ENCODE assay signal across 2 cellular contexts in the genomic region with DNA sequence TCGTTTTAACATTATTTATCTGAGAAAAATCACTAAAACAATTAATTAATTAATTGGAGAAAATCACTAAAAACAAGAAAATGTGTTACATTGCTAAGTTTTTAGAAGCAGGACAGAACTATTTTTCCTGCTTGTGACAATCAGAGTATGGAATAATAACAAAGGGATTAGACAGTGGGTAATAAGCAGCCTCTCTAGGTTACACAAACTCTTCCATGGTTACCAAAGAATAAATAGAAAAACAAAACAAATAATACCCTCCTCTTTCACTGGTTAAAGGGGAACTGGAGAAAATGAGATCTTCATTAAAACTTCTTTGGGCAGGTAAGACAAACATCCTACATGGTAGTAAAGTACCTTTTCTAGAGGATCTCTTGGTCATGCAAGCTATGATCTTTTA.
TF ChIP-seq lines count a peak whose summit lies in the region.

No MANE protein-coding gene starts in this region.

TF ChIP-seq in A549, 52 proteins besides CTCF, POLR2A, EP300 and RAD21:
- TF ChIP-seq, protein P1, sequence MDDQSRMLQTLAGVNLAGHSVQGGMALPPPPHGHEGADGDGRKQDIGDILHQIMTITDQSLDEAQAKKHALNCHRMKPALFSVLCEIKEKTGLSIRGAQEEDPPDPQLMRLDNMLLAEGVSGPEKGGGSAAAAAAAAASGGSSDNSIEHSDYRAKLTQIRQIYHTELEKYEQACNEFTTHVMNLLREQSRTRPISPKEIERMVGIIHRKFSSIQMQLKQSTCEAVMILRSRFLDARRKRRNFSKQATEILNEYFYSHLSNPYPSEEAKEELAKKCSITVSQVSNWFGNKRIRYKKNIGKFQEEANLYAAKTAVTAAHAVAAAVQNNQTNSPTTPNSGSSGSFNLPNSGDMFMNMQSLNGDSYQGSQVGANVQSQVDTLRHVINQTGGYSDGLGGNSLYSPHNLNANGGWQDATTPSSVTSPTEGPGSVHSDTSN (IDR thresholded peaks at IDR 0.05): no peak
- TF ChIP-seq EHF (CRISPR knock-in tag; IDR thresholded peaks at IDR 0.05) (no peak), MAFK (IDR thresholded peaks at IDR 0.05; ENCODE audit: partially characterized antibody) (no peak), KDM5A (IDR thresholded peaks at IDR 0.05) (no peak), TFCP2L1 (CRISPR knock-in tag; IDR thresholded peaks at IDR 0.05) (no peak), MYC (IDR thresholded peaks at IDR 0.05; ENCODE audit: borderline replicate concordance, low read length) (no peak), FOXS1 (CRISPR knock-in tag; IDR thresholded peaks at IDR 0.05) (no peak), POLR2AphosphoS2 (conservative IDR thresholded peaks at IDR 0.05; ENCODE audit: low read length) (no peak), RNF2 (IDR thresholded peaks at IDR 0.05; ENCODE audit: borderline replicate concordance, low read depth) (no peak), HOXB5 (CRISPR knock-in tag; IDR thresholded peaks at IDR 0.05) (no peak), CHD2 (IDR thresholded peaks at IDR 0.05; ENCODE audit: low read length, partially characterized antibody) (no peak), HDAC2 (IDR thresholded peaks at IDR 0.05) (no peak), JUN (IDR thresholded peaks at IDR 0.05) (no peak), NPAS2 (CRISPR knock-in tag; IDR thresholded peaks at IDR 0.05; ENCODE audit: borderline replicate concordance) (no peak)
- TF ChIP-seq, protein P2, sequence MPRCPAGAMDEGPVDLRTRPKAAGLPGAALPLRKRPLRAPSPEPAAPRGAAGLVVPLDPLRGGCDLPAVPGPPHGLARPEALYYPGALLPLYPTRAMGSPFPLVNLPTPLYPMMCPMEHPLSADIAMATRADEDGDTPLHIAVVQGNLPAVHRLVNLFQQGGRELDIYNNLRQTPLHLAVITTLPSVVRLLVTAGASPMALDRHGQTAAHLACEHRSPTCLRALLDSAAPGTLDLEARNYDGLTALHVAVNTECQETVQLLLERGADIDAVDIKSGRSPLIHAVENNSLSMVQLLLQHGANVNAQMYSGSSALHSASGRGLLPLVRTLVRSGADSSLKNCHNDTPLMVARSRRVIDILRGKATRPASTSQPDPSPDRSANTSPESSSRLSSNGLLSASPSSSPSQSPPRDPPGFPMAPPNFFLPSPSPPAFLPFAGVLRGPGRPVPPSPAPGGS (IDR thresholded peaks at IDR 0.05): no peak

TF ChIP-seq in WTC11, 78 proteins besides CTCF, POLR2A, EP300 and RAD21:
- TF ChIP-seq, protein P3, sequence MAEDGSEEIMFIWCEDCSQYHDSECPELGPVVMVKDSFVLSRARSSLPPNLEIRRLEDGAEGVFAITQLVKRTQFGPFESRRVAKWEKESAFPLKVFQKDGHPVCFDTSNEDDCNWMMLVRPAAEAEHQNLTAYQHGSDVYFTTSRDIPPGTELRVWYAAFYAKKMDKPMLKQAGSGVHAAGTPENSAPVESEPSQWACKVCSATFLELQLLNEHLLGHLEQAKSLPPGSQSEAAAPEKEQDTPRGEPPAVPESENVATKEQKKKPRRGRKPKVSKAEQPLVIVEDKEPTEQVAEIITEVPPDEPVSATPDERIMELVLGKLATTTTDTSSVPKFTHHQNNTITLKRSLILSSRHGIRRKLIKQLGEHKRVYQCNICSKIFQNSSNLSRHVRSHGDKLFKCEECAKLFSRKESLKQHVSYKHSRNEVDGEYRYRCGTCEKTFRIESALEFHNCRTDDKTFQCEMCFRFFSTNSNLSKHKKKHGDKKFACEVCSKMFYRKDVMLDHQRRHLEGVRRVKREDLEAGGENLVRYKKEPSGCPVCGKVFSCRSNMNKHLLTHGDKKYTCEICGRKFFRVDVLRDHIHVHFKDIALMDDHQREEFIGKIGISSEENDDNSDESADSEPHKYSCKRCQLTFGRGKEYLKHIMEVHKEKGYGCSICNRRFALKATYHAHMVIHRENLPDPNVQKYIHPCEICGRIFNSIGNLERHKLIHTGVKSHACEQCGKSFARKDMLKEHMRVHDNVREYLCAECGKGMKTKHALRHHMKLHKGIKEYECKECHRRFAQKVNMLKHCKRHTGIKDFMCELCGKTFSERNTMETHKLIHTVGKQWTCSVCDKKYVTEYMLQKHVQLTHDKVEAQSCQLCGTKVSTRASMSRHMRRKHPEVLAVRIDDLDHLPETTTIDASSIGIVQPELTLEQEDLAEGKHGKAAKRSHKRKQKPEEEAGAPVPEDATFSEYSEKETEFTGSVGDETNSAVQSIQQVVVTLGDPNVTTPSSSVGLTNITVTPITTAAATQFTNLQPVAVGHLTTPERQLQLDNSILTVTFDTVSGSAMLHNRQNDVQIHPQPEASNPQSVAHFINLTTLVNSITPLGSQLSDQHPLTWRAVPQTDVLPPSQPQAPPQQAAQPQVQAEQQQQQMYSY (CRISPR knock-in tag; IDR thresholded peaks at IDR 0.05): no peak
- no peak for TF ChIP-seq ZNF317 (CRISPR knock-in tag; IDR thresholded peaks at IDR 0.05; ENCODE audit: borderline replicate concordance, low read depth)
- TF ChIP-seq, protein P4, sequence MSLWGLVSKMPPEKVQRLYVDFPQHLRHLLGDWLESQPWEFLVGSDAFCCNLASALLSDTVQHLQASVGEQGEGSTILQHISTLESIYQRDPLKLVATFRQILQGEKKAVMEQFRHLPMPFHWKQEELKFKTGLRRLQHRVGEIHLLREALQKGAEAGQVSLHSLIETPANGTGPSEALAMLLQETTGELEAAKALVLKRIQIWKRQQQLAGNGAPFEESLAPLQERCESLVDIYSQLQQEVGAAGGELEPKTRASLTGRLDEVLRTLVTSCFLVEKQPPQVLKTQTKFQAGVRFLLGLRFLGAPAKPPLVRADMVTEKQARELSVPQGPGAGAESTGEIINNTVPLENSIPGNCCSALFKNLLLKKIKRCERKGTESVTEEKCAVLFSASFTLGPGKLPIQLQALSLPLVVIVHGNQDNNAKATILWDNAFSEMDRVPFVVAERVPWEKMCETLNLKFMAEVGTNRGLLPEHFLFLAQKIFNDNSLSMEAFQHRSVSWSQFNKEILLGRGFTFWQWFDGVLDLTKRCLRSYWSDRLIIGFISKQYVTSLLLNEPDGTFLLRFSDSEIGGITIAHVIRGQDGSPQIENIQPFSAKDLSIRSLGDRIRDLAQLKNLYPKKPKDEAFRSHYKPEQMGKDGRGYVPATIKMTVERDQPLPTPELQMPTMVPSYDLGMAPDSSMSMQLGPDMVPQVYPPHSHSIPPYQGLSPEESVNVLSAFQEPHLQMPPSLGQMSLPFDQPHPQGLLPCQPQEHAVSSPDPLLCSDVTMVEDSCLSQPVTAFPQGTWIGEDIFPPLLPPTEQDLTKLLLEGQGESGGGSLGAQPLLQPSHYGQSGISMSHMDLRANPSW (CRISPR knock-in tag; conservative IDR thresholded peaks at IDR 0.05; ENCODE audit: low read depth): no peak
- TF ChIP-seq, protein P5, sequence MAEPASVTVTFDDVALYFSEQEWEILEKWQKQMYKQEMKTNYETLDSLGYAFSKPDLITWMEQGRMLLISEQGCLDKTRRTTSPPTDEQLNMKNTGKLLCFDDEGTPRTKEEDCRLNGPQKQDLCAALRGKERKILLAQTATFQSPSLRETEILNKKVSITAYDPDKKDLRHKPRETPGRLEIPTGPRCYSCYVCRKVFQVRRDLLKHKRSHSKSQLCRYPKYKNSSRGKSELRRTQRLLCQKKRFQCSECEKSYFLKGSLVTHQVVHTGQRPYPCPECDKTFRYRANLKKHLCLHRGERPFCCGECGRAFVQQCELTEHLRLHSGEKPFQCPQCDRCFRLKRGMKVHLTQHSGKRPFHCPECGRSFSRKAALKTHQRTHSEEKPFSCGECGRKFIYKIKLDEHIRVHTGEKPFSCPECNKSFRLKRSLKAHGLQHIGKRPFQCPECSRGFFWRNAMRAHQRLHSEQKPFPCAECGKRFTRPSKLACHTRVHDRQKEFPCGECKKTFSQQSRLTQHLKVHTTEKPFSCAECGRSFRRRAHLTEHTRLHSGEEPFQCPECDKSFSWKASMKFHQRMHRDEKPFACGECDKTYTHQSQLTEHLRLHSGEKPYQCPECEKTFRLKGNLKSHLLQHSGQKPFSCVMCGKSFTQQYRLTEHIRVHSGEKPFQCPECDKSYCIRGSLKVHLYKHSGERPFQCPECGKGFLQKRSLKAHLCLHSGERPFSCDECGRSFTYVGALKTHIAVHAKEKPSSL (CRISPR knock-in tag; conservative IDR thresholded peaks at IDR 0.05): no peak
- TF ChIP-seq, protein P6, sequence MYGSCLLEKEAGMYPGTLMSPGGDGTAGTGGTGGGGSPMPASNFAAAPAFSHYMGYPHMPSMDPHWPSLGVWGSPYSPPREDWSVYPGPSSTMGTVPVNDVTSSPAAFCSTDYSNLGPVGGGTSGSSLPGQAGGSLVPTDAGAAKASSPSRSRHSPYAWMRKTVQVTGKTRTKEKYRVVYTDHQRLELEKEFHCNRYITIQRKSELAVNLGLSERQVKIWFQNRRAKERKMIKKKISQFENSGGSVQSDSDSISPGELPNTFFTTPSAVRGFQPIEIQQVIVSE (CRISPR knock-in tag; IDR thresholded peaks at IDR 0.05; ENCODE audit: borderline replicate concordance): no peak
- TF ChIP-seq FOXK1 (CRISPR knock-in tag; IDR thresholded peaks at IDR 0.05): no peak
- no peak for TF ChIP-seq GRHL2 (CRISPR knock-in tag; IDR thresholded peaks at IDR 0.05; ENCODE audit: insufficient replicate concordance, severe bottlenecking)
- TF ChIP-seq NFE2L1 (CRISPR knock-in tag; IDR thresholded peaks at IDR 0.05): no peak
- TF ChIP-seq ZNF263 (CRISPR knock-in tag; IDR thresholded peaks at IDR 0.05; ENCODE audit: low read depth): no peak
- TF ChIP-seq, protein P7, sequence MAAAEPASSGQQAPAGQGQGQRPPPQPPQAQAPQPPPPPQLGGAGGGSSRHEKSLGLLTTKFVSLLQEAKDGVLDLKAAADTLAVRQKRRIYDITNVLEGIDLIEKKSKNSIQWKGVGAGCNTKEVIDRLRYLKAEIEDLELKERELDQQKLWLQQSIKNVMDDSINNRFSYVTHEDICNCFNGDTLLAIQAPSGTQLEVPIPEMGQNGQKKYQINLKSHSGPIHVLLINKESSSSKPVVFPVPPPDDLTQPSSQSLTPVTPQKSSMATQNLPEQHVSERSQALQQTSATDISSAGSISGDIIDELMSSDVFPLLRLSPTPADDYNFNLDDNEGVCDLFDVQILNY (CRISPR knock-in tag; IDR thresholded peaks at IDR 0.05): no peak
- no peak for TF ChIP-seq IRF2 (CRISPR knock-in tag; IDR thresholded peaks at IDR 0.05; ENCODE audit: borderline replicate concordance, low read depth)
- no peak for TF ChIP-seq NR2C2 (CRISPR knock-in tag; IDR thresholded peaks at IDR 0.05)
- TF ChIP-seq, protein P8, sequence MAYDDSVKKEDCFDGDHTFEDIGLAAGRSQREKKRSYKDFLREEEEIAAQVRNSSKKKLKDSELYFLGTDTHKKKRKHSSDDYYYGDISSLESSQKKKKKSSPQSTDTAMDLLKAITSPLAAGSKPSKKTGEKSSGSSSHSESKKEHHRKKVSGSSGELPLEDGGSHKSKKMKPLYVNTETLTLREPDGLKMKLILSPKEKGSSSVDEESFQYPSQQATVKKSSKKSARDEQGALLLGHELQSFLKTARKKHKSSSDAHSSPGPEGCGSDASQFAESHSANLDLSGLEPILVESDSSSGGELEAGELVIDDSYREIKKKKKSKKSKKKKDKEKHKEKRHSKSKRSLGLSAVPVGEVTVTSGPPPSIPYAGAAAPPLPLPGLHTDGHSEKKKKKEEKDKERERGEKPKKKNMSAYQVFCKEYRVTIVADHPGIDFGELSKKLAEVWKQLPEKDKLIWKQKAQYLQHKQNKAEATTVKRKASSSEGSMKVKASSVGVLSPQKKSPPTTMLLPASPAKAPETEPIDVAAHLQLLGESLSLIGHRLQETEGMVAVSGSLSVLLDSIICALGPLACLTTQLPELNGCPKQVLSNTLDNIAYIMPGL (CRISPR knock-in tag; IDR thresholded peaks at IDR 0.05): no peak
- TF ChIP-seq, protein P9, sequence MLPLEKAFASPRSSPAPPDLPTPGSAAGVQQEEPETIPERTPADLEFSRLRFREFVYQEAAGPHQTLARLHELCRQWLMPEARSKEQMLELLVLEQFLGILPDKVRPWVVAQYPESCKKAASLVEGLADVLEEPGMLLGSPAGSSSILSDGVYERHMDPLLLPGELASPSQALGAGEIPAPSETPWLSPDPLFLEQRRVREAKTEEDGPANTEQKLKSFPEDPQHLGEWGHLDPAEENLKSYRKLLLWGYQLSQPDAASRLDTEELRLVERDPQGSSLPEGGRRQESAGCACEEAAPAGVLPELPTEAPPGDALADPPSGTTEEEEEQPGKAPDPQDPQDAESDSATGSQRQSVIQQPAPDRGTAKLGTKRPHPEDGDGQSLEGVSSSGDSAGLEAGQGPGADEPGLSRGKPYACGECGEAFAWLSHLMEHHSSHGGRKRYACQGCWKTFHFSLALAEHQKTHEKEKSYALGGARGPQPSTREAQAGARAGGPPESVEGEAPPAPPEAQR (CRISPR knock-in tag; IDR thresholded peaks at IDR 0.05): no peak
- TF ChIP-seq KAT7 (CRISPR knock-in tag; IDR thresholded peaks at IDR 0.05; ENCODE audit: borderline replicate concordance): no peak
- no peak for TF ChIP-seq ZNF219 (CRISPR knock-in tag; IDR thresholded peaks at IDR 0.05; ENCODE audit: borderline replicate concordance)
- no peak for TF ChIP-seq MYBL2 (CRISPR knock-in tag; IDR thresholded peaks at IDR 0.05)
- TF ChIP-seq, protein P10, sequence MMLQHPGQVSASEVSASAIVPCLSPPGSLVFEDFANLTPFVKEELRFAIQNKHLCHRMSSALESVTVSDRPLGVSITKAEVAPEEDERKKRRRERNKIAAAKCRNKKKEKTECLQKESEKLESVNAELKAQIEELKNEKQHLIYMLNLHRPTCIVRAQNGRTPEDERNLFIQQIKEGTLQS (CRISPR knock-in tag; conservative IDR thresholded peaks at IDR 0.05): no peak
- TF ChIP-seq SOX15 (CRISPR knock-in tag; IDR thresholded peaks at IDR 0.05): no peak
